In genomic region chr3:46565607-46566039, GRCh38 we compare ENCODE assay signal across 8 cellular contexts. TPM values are rescaled to one million over a fixed set of nuclear protein-coding genes. Genes with fewer than 3 reads are reported as not detected.
DNase-seq lines count a peak whose midpoint lies in the region; ATAC-seq and TF ChIP-seq lines count a peak whose summit lies in the region.

No MANE protein-coding gene starts in this region.

- ATAC-seq in upper lobe of right lung (peak; percentile 6), HG03135 (IDR thresholded peaks at IDR 0.05; ENCODE audit: unreplicated experiment) (no peak)

- H3K27ac Mint-ChIP-seq in mesothelial cell of epicardium, result no peak overlapping the region

- no peaks in the 10 kb centered on the region for H3K36me3 Mint-ChIP-seq in mesothelial cell of epicardium

- no peaks in the 10 kb centered on the region for H3K36me3 ChIP-seq in effector memory CD4-positive, alpha-beta T cell (ENCODE audit: control insufficient read depth, insufficient read depth, low read length)
- H3K36me3 ChIP-seq in upper lobe of right lung, result no peaks in the 10 kb centered on the region

- H3K27me3 ChIP-seq in effector memory CD4-positive, alpha-beta T cell (replicated peaks; ENCODE audit: control insufficient read depth, insufficient read depth, low read length, poor library complexity, severe bottlenecking), result no peaks in the 10 kb centered on the region
- no peaks in the 10 kb centered on the region for H3K27me3 ChIP-seq in upper lobe of right lung

- peak overlapping the region; percentile 74 for H3K4me3 Mint-ChIP-seq in mesothelial cell of epicardium

- peaks cover 12% of the 10 kb centered on the region for H3K4me1 Mint-ChIP-seq in mesothelial cell of epicardium

- peak; percentile 6 for DNase-seq in activated effector memory CD4-positive, alpha-beta T cell treated with Interleukin-2 at 50 U/mL for 16 hours
- no peak for DNase-seq in activated effector memory CD4-positive, alpha-beta T cell treated with anti-CD3 and anti-CD28 coated beads, Interleukin-2, amount 50 U/mL, for 16 hours
- no peak for DNase-seq in effector memory CD4-positive, alpha-beta T cell
- DNase-seq in mesothelial cell of epicardium (ENCODE audit: low spot score in 2 of 2, unreplicated experiment in 2 of 2) (no peak), upper lobe of right lung (no peak), NCI-H1048 (lab: John Stamatoyannopoulos, UW) (no peak), cerebellar nuclear complex (lab: John Stamatoyannopoulos, UW) (no peak)

- peaks cover 13% of the 10 kb centered on the region for H3K9me3 Mint-ChIP-seq in mesothelial cell of epicardium

- H3K9me3 ChIP-seq in effector memory CD4-positive, alpha-beta T cell (ENCODE audit: control insufficient read depth, low read length), result no peaks in the 10 kb centered on the region
- H3K9me3 ChIP-seq in upper lobe of right lung, result no peaks in the 10 kb centered on the region

- H3K4me1 ChIP-seq in effector memory CD4-positive, alpha-beta T cell (ENCODE audit: control insufficient read depth, insufficient read depth, low read length, poor library complexity, severe bottlenecking), result no peaks in the 10 kb centered on the region
- H3K4me1 ChIP-seq in upper lobe of right lung, result peaks cover 4% of the 10 kb centered on the region

- intact Hi-C loops in upper lobe of right lung (cut with DNase I), result no loop called here

- peaks cover 39% of the 10 kb centered on the region for H3K27me3 Mint-ChIP-seq in mesothelial cell of epicardium (ENCODE audit: low read depth)

- no peak overlapping the region for H3K27ac ChIP-seq in effector memory CD4-positive, alpha-beta T cell (ENCODE audit: insufficient read depth, low read length, poor library complexity, severe bottlenecking)
- no peak overlapping the region for H3K27ac ChIP-seq in upper lobe of right lung

- no peak for TF ChIP-seq CTCF in mesothelial cell of epicardium (IDR thresholded peaks at IDR 0.05; ENCODE audit: unreplicated experiment)
- no peak for TF ChIP-seq CTCF in upper lobe of right lung (IDR thresholded peaks at IDR 0.05)

- peak overlapping the region; percentile 59 for H3K4me3 ChIP-seq in effector memory CD4-positive, alpha-beta T cell (ENCODE audit: insufficient read depth, low read depth, low read length, poor library complexity, severe bottlenecking)
- peak overlapping the region; percentile 56 for H3K4me3 ChIP-seq in upper lobe of right lung

RNA-seq across cellular contexts. Expression of gene LRRC2, which starts 0.5 kb away (rescaled TPM):
- total RNA-seq in mesothelial cell of epicardium, result 0.87 to 1.7 TPM (median 0.97 TPM) in 3 replicates
- total RNA-seq in upper lobe of right lung, result 2.9 TPM

RNA-seq across cellular contexts. Expression of gene FAM240A, which starts 46.7 kb away (rescaled TPM):
- not detected in 3 replicates for total RNA-seq in mesothelial cell of epicardium
- total RNA-seq in upper lobe of right lung, result not detected
